In genomic region chr1:202888204-202888506, GRCh38 we compare ENCODE assay signal across 8 cellular contexts. TPM values are rescaled to one million over a fixed set of nuclear protein-coding genes. Genes with fewer than 3 reads are reported as not detected.
DNase-seq lines count a peak whose midpoint lies in the region; ATAC-seq, FAIRE-seq and TF ChIP-seq lines count a peak whose summit lies in the region.

No MANE protein-coding gene starts in this region.

- peaks cover 22% of the 10 kb centered on the region for H3K4me1 Mint-ChIP-seq in stimulated activated naive CD8-positive, alpha-beta T cell treated with anti-CD3 and anti-CD28 coated beads, Interleukin-15, Interleukin-2, amounts not matched to agents 100 ng/mL and 50 ng/mL, for 24 hours (ENCODE audit: low read depth)

- POLR2A ChIA-PET in HepG2 (lab: Yijun Ruan, JAX) = interaction anchor here (0.8 to 3.3 kb wide), 10 partner anchors 11 to 119 kb away, joined by 3 to 42 read pairs (median 6); partner anchors contain the start of genes KDM5B, KLHL12, PCAT6 and TMEM183A

- H3K27me3 Mint-ChIP-seq in stimulated activated naive CD8-positive, alpha-beta T cell treated with anti-CD3 and anti-CD28 coated beads, Interleukin-15, Interleukin-2, amounts not matched to agents 100 ng/mL and 50 ng/mL, for 24 hours = no peaks in the 10 kb centered on the region

- FAIRE-seq in HepG2 (lab: Jason Lieb, UNC) = no peak

- TF ChIP-seq CTCF in HepG2 (CRISPR knock-in tag; IDR thresholded peaks at IDR 0.05) (no peak), tibial nerve (IDR thresholded peaks at IDR 0.05) (no peak)

- 4% methylated on average over 9 of the region's 9 CpGs for WGBS in HepG2 (ENCODE audit: low lambda C conversion rate)
- WGBS in tibial nerve, 2 donors = 1 to 4% methylated on average over 9 of the region's 9 CpGs

- peaks cover 6 to 24% of the 10 kb centered on the region in 2 experiments for H3K36me3 ChIP-seq in HepG2 (replicated peaks in 1 of 2; ENCODE audit: control insufficient read depth in 1 of 2, insufficient read depth in 2 of 2, low read length in 2 of 2)
- H3K36me3 ChIP-seq in tibial nerve = peaks cover 0 to 20% (median 3%) of the 10 kb centered on the region in 3 donors

- BruUV-seq in HepG2 (replicated peaks; lab: Mats Ljungman, UMichigan) = no TSS peak

- in situ Hi-C loops in HepG2 (cut with HindIII; ENCODE audit: extremely low pct_ligation_motif_present, low pct_unique_long_range_greater_than_20kb) = no loop called here

- H3K36me3 Mint-ChIP-seq in stimulated activated naive CD8-positive, alpha-beta T cell treated with anti-CD3 and anti-CD28 coated beads, Interleukin-15, Interleukin-2, amounts not matched to agents 100 ng/mL and 50 ng/mL, for 24 hours (ENCODE audit: low read depth) = peaks cover 24% of the 10 kb centered on the region

- H3K79me2 ChIP-seq in HepG2 (ENCODE audit: insufficient read depth, low read length) = peaks cover 13% of the 10 kb centered on the region

- H4K20me1 ChIP-seq in HepG2 (ENCODE audit: insufficient read depth, low read length) = no peaks in the 10 kb centered on the region; the same call in 1 of the 2 replicates

- H3K9me3 ChIP-seq in HepG2 (ENCODE audit: low read length) = no peaks in the 10 kb centered on the region
- H3K9me3 ChIP-seq in tibial nerve = no peaks in the 10 kb centered on the region

- DNase-seq in stimulated activated naive CD8-positive, alpha-beta T cell treated with anti-CD3 and anti-CD28 coated beads, Interleukin-15, Interleukin-2, amounts not matched to agents 100 U/mL and 50 U/mL, for 24 hours = no peak
- DNase-seq in HepG2 (ENCODE audit: low spot score) (no peak), tibial nerve (ENCODE audit: low spot score in 2 of 2) (peak in 1 of 2 donors; percentile 9), 8988T (no peak)

- no peak overlapping the region for H2AFZ ChIP-seq in HepG2 (ENCODE audit: low read length)

- H3K4me3 Mint-ChIP-seq in stimulated activated naive CD8-positive, alpha-beta T cell treated with anti-CD3 and anti-CD28 coated beads, Interleukin-15, Interleukin-2, amounts not matched to agents 100 ng/mL and 50 ng/mL, for 24 hours = peak overlapping the region; percentile 89

- peak overlapping the region; percentile 81 for H3K4me2 ChIP-seq in HepG2 (ENCODE audit: low read depth, low read length)

- no peaks in the 10 kb centered on the region for H3K9me3 Mint-ChIP-seq in stimulated activated naive CD8-positive, alpha-beta T cell treated with anti-CD3 and anti-CD28 coated beads, Interleukin-15, Interleukin-2, amounts not matched to agents 100 ng/mL and 50 ng/mL, for 24 hours

- peak overlapping the region; percentile 85 for H3K9ac ChIP-seq in HepG2 (ENCODE audit: insufficient read depth, low read depth, low read length)

- no peak for TF ChIP-seq POLR2A in HepG2 (IDR thresholded peaks at IDR 0.05; ENCODE audit: insufficient read depth in 1 of 2, low read depth in 2 of 2, low read length in 2 of 2)
- no peak for TF ChIP-seq POLR2A in tibial nerve (IDR thresholded peaks at IDR 0.05)

- CTCF ChIA-PET in HepG2 (lab: Yijun Ruan, JAX; ENCODE audit: low intra/inter-chr PET ratio, low total read pairs) = no interaction called here

- intact Hi-C loops in HepG2 (cut with micrococcal nuclease; ENCODE audit: unreplicated experiment) = loop anchor here (2.0 to 10.0 kb wide), 2 partner anchors 67 to 77 kb away; partner anchors contain the start of genes ADIPOR1 and PCAT6

- no peaks in the 10 kb centered on the region for H3K27me3 ChIP-seq in HepG2 (ENCODE audit: control insufficient read depth in 1 of 2, insufficient read depth in 2 of 2, low read length in 2 of 2)
- H3K27me3 ChIP-seq in tibial nerve = no peaks in the 10 kb centered on the region

- TF ChIP-seq EP300 in HepG2 (IDR thresholded peaks at IDR 0.05; ENCODE audit: low read depth in 2 of 2, low read length in 2 of 2) (no peak), HepG2 (CRISPR knock-in tag; IDR thresholded peaks at IDR 0.05; ENCODE audit: borderline replicate concordance) (no peak), tibial nerve (IDR thresholded peaks at IDR 0.05) (no peak)

- H3K4me1 ChIP-seq in HepG2 (ENCODE audit: insufficient read depth, low read length) (peaks cover 15% of the 10 kb centered on the region), tibial nerve (peaks cover 0 to 18% (median 2%) of the 10 kb centered on the region in 4 donors)

- H3K27ac ChIP-seq in angular gyrus (ENCODE audit: low read depth, low read length) (peak overlapping the region; percentile 96), HepG2 (ENCODE audit: extremely low read length, insufficient read depth, low read length) (peak overlapping the region; percentile 95), tibial nerve (peak overlapping the region; percentile 87 to 97 (median 92))

- H3K4me3 ChIP-seq in HepG2 (replicated peaks in 1 of 3; ENCODE audit: insufficient read depth in 1 of 3, low read depth in 2 of 3, low read length in 3 of 3) (peak overlapping the region; percentile 78 to 93 (median 89)), tibial nerve (peak overlapping the region; percentile 72 to 92 (median 82))

- peak overlapping the region; percentile 88 for H3K27ac Mint-ChIP-seq in stimulated activated naive CD8-positive, alpha-beta T cell treated with anti-CD3 and anti-CD28 coated beads, Interleukin-15, Interleukin-2, amounts not matched to agents 100 ng/mL and 50 ng/mL, for 24 hours

- no peak for TF ChIP-seq RAD21 in HepG2 (CRISPR knock-in tag; IDR thresholded peaks at IDR 0.05)

- ATAC-seq in stimulated activated naive CD8-positive, alpha-beta T cell treated with anti-CD3 and anti-CD28 coated beads, Interleukin-15, Interleukin-2, amounts not matched to agents 100 U/mL and 50 U/mL, for 24 hours = no peak
- ATAC-seq in HepG2 (no peak), HG03439 (IDR thresholded peaks at IDR 0.05; ENCODE audit: unreplicated experiment) (no peak), GM18498 (IDR thresholded peaks at IDR 0.05; ENCODE audit: unreplicated experiment) (no peak)

TF ChIP-seq in HepG2, 621 proteins besides CTCF, POLR2A, EP300 and RAD21 (continues in another document):
- TF ChIP-seq THYN1 (CRISPR knock-in tag; IDR thresholded peaks at IDR 0.05; ENCODE audit: borderline replicate concordance, low read depth) = no peak
- no peak for TF ChIP-seq ZNF44 (CRISPR knock-in tag; IDR thresholded peaks at IDR 0.05)
- TF ChIP-seq ZNF619 (CRISPR knock-in tag; IDR thresholded peaks at IDR 0.05) = no peak

RNA-seq across cellular contexts. Expression of gene RABIF, which starts 0.8 kb away (rescaled TPM):
- total RNA-seq in HepG2 (2016; rRNA removed; fragmentation: Illumina TruSeq; extraction: Trizol) (8.3 and 11.1 TPM in 2 replicates), tibial nerve (1 to 10 TPM; 2.9 to 4.5 (median 3.2) TPM)
- total RNA-seq in HepG2 (2016; cell fraction: cytosol; rRNA removed; fragmentation: Illumina TruSeq; extraction: Trizol; ENCODE audit: low read depth) = 3.2 and 3.3 TPM in 2 replicates
- 8.7 and 12.4 TPM in 2 replicates for total RNA-seq in HepG2 (2016; cell fraction: insoluble cytoplasmic fraction; rRNA removed; fragmentation: Illumina TruSeq; extraction: Trizol)
- 6.1 TPM in 2 replicates for total RNA-seq in HepG2 (2016; cell fraction: membrane; rRNA removed; fragmentation: Illumina TruSeq; extraction: Trizol)
- total RNA-seq in HepG2 (2016; cell fraction: nucleus; rRNA removed; fragmentation: Illumina TruSeq; extraction: Trizol) = 5.1 TPM in 2 replicates
- 7.6 and 7.7 TPM in 2 replicates for polyA plus RNA-seq in HepG2 (2011; rRNA removed)
- 5.7 and 8.0 TPM in 2 replicates for polyA plus RNA-seq in HepG2 (2011; cell fraction: cytosol; rRNA removed)
- polyA plus RNA-seq in HepG2 (2011; cell fraction: nucleus; rRNA removed) = 2.7 and 3.1 TPM in 2 replicates
- polyA plus RNA-seq in HepG2 (2012) = 5.7 and 7.0 TPM in 2 replicates
- 2.7 and 2.8 TPM in 2 replicates for polyA plus RNA-seq in HepG2 (2016; cell fraction: cytosol; fragmentation: Illumina TruSeq; extraction: Trizol; ENCODE audit: low read depth)
- polyA plus RNA-seq in HepG2 (2016; cell fraction: insoluble cytoplasmic fraction; fragmentation: Illumina TruSeq; extraction: Trizol; ENCODE audit: low read depth) = 13.9 and 15.8 TPM in 2 replicates
- polyA plus RNA-seq in HepG2 (2016; cell fraction: membrane; fragmentation: Illumina TruSeq; extraction: Trizol; ENCODE audit: low read depth) = 6.0 and 6.1 TPM in 2 replicates
- 8.4 and 8.9 TPM in 2 replicates for polyA plus RNA-seq in HepG2 (2016; cell fraction: nucleus; fragmentation: Illumina TruSeq; extraction: Trizol; ENCODE audit: insufficient read depth, low read depth)
- polyA minus RNA-seq in HepG2 (2011; rRNA and poly(A)+ RNA removed; ENCODE audit: low replicate concordance) = 7.0 and 11.0 TPM in 2 replicates
- polyA minus RNA-seq in HepG2 (2011; cell fraction: cytosol; rRNA and poly(A)+ RNA removed) = 4.1 and 4.8 TPM in 2 replicates
- polyA minus RNA-seq in HepG2 (2011; cell fraction: nucleus; rRNA and poly(A)+ RNA removed) = 8.8 and 13.7 TPM in 2 replicates

RNA-seq across cellular contexts. Expression of gene KLHL12, which starts 38.9 kb away (rescaled TPM):
- total RNA-seq in HepG2 (2016; rRNA removed; fragmentation: Illumina TruSeq; extraction: Trizol) (25.2 and 34.2 TPM in 2 replicates), tibial nerve (10 to 100 TPM; 15.3 to 23.4 (median 20.8) TPM)
- total RNA-seq in HepG2 (2016; cell fraction: cytosol; rRNA removed; fragmentation: Illumina TruSeq; extraction: Trizol; ENCODE audit: low read depth) = 7.3 and 7.9 TPM in 2 replicates
- 26.4 and 33.3 TPM in 2 replicates for total RNA-seq in HepG2 (2016; cell fraction: insoluble cytoplasmic fraction; rRNA removed; fragmentation: Illumina TruSeq; extraction: Trizol)
- total RNA-seq in HepG2 (2016; cell fraction: membrane; rRNA removed; fragmentation: Illumina TruSeq; extraction: Trizol) = 21.4 and 23.3 TPM in 2 replicates
- total RNA-seq in HepG2 (2016; cell fraction: nucleus; rRNA removed; fragmentation: Illumina TruSeq; extraction: Trizol) = 17.6 and 18.9 TPM in 2 replicates
- 18.4 and 19.2 TPM in 2 replicates for polyA plus RNA-seq in HepG2 (2011; rRNA removed)
- 10.6 and 14.8 TPM in 2 replicates for polyA plus RNA-seq in HepG2 (2011; cell fraction: cytosol; rRNA removed)
- 15.6 and 19.5 TPM in 2 replicates for polyA plus RNA-seq in HepG2 (2011; cell fraction: nucleus; rRNA removed)
- polyA plus RNA-seq in HepG2 (2012) = 11.2 and 13.3 TPM in 2 replicates
- 6.3 and 7.2 TPM in 2 replicates for polyA plus RNA-seq in HepG2 (2016; cell fraction: cytosol; fragmentation: Illumina TruSeq; extraction: Trizol; ENCODE audit: low read depth)
- polyA plus RNA-seq in HepG2 (2016; cell fraction: insoluble cytoplasmic fraction; fragmentation: Illumina TruSeq; extraction: Trizol; ENCODE audit: low read depth) = 24.9 and 26.5 TPM in 2 replicates
- 13.6 and 14.2 TPM in 2 replicates for polyA plus RNA-seq in HepG2 (2016; cell fraction: membrane; fragmentation: Illumina TruSeq; extraction: Trizol; ENCODE audit: low read depth)
- 23.9 and 24.7 TPM in 2 replicates for polyA plus RNA-seq in HepG2 (2016; cell fraction: nucleus; fragmentation: Illumina TruSeq; extraction: Trizol; ENCODE audit: insufficient read depth, low read depth)
- 20.4 and 27.5 TPM in 2 replicates for polyA minus RNA-seq in HepG2 (2011; rRNA and poly(A)+ RNA removed; ENCODE audit: low replicate concordance)
- 10.0 and 11.4 TPM in 2 replicates for polyA minus RNA-seq in HepG2 (2011; cell fraction: cytosol; rRNA and poly(A)+ RNA removed)
- 17.6 and 26.7 TPM in 2 replicates for polyA minus RNA-seq in HepG2 (2011; cell fraction: nucleus; rRNA and poly(A)+ RNA removed)
